27 cellular contexts compared by ENCODE assay signal in genomic region chr7:67311901-67312300, GRCh38.
DNase-seq lines count a peak whose midpoint lies in the region; ATAC-seq and TF ChIP-seq lines count a peak whose summit lies in the region.
"Had no signal": no experiment of that assay in that cellular context is flagged by ENCODE, and none has a peak within 500 bp of the region (broad histone marks: within the 10 kb centered on the region; RNA-seq: fewer than 3 reads in every experiment).

No MANE protein-coding gene starts in this region.

- in situ Hi-C loops in astrocyte of the spinal cord (cut with HindIII; ENCODE audit: low sequenced_read_pairs), result no loop called here
- in situ Hi-C loops in transverse colon (cut with MboI; ENCODE audit: low pct_ligation_motif_present in 1 of 4, low pct_unique_long_range_greater_than_20kb in 1 of 4, low sequenced_read_pairs in 3 of 4), result loop anchor here in 1 of 4 donors (25.0 kb wide), 1 partner anchor 275 kb away; no protein-coding TSS in a partner anchor

- no peaks in the 10 kb centered on the region for H3K9me3 ChIP-seq in breast epithelium
- H3K9me3 ChIP-seq in transverse colon, result no peaks in the 10 kb centered on the region
- H3K9me3 ChIP-seq: upper lobe of right lung had no signal

- BruUV-seq in MCF 10A (replicated peaks; lab: Mats Ljungman, UMichigan), result no TSS peak

- H3K36me3 ChIP-seq in breast epithelium (no peaks in the 10 kb centered on the region), transverse colon (peaks cover 0 to 75% (median 34%) of the 10 kb centered on the region in 4 donors)

- no peak for ATAC-seq in stimulated activated effector memory CD8-positive, alpha-beta T cell treated with anti-CD3 and anti-CD28 coated beads, Interleukin-12 subunit alpha, Interleukin-12 subunit beta, amount 100 ng/mL, for 72 hours
- ATAC-seq in HG02852 (IDR thresholded peaks at IDR 0.05; ENCODE audit: unreplicated experiment), result no peak
- ATAC-seq: foreskin keratinocyte; HepG2; stimulated activated naive CD8-positive, alpha-beta T cell treated with anti-CD3 and anti-CD28 coated beads, Interleukin-15, amount 100 ng/mL, for 72 hours; upper lobe of right lung had no signal

- H3K4me3 Mint-ChIP-seq in MCF 10A (ENCODE audit: unreplicated experiment), result no peak overlapping the region
- H3K4me3 Mint-ChIP-seq in stimulated activated effector memory CD8-positive, alpha-beta T cell treated with anti-CD3 and anti-CD28 coated beads, Interleukin-12 subunit alpha, Interleukin-12 subunit beta, amount 100 ng/mL, for 72 hours, result no peak overlapping the region
- H3K4me3 Mint-ChIP-seq: activated CD4-positive, alpha-beta T cell treated with anti-CD3 and anti-CD28 coated beads, Interleukin-2, amount 10 ng/mL, durations not matched to agents 24 days and 14 days; activated naive CD8-positive, alpha-beta T cell treated with anti-CD3 and anti-CD28 coated beads for 36 hours; brain; dendritic cell treated with granulocyte-macrophage colony-stimulating factor and Interleukin-4, amounts not matched to agents 40 ng/mL and 50 ng/mL, for 4 days; stimulated activated naive CD8-positive, alpha-beta T cell treated with anti-CD3 and anti-CD28 coated beads, Interleukin-15, amount 100 ng/mL, for 72 hours had no signal

- POLR2A ChIA-PET in MCF 10A (lab: Yijun Ruan, JAX), result no interaction called here

- peaks cover 87% of the 10 kb centered on the region for H3K36me3 Mint-ChIP-seq in MCF 10A (ENCODE audit: insufficient read depth, unreplicated experiment)
- H3K36me3 Mint-ChIP-seq in stimulated activated effector memory CD8-positive, alpha-beta T cell treated with anti-CD3 and anti-CD28 coated beads, Interleukin-12 subunit alpha, Interleukin-12 subunit beta, amount 100 ng/mL, for 72 hours, result peaks cover 100% of the 10 kb centered on the region

- WGBS in transverse colon (ENCODE audit: low coverage in 1 of 2), 2 donors, result 81 to 91% methylated on average over 1 to 2 of the region's 2 CpGs

- H3K4me1 ChIP-seq in breast epithelium, result no peaks in the 10 kb centered on the region
- H3K4me1 ChIP-seq in transverse colon, result no peaks in the 10 kb centered on the region
- H3K4me1 ChIP-seq: foreskin keratinocyte, upper lobe of right lung had no signal

- TF ChIP-seq CTCF in MCF 10A (IDR thresholded peaks at IDR 0.05; ENCODE audit: unreplicated experiment) (no peak), breast epithelium (IDR thresholded peaks at IDR 0.05) (no peak), astrocyte of the spinal cord (IDR thresholded peaks at IDR 0.05; ENCODE audit: low read depth, low read length) (no peak), foreskin fibroblast (IDR thresholded peaks at IDR 0.05; ENCODE audit: low read depth, low read length) (no peak), transverse colon (IDR thresholded peaks at IDR 0.05) (no peak)

- H3K27ac ChIP-seq in breast epithelium (no peak overlapping the region), transverse colon (no peak overlapping the region)
- H3K27ac ChIP-seq: foreskin keratinocyte, SK-N-MC, upper lobe of right lung, VCaP had no signal

- no peaks in the 10 kb centered on the region for H3K4me1 Mint-ChIP-seq in MCF 10A (ENCODE audit: insufficient read depth, unreplicated experiment)
- H3K4me1 Mint-ChIP-seq in stimulated activated effector memory CD8-positive, alpha-beta T cell treated with anti-CD3 and anti-CD28 coated beads, Interleukin-12 subunit alpha, Interleukin-12 subunit beta, amount 100 ng/mL, for 72 hours, result peaks cover 5% of the 10 kb centered on the region
- H3K4me1 Mint-ChIP-seq: brain; stimulated activated naive CD8-positive, alpha-beta T cell treated with anti-CD3 and anti-CD28 coated beads, Interleukin-15, amount 100 ng/mL, for 72 hours had no signal

- DNase-seq in MCF 10A (ENCODE audit: unreplicated experiment), result no peak
- no peak for DNase-seq in breast epithelium (ENCODE audit: low spot score in 2 of 2)
- peak; percentile 47 for DNase-seq in astrocyte of the spinal cord (ENCODE audit: low read depth, low spot score)
- DNase-seq in foreskin fibroblast, result peak; percentile 2 to 15
- no peak for DNase-seq in stimulated activated effector memory CD8-positive, alpha-beta T cell treated with anti-CD3 and anti-CD28 coated beads, Interleukin-12 subunit alpha, Interleukin-12 subunit beta, amount 100 ng/mL, for 72 hours (ENCODE audit: low spot score in 2 of 2)
- DNase-seq in transverse colon, result no peak
- DNase-seq in NCI-H524 treated with DMSO at 0.1 percent for 48 hours (lab: John Stamatoyannopoulos, UW), result no peak
- DNase-seq: activated CD4-positive, alpha-beta T cell treated with anti-CD3 and anti-CD28 coated beads, Interleukin-2, amount 10 ng/mL, durations not matched to agents 24 days and 14 days; activated naive CD8-positive, alpha-beta T cell treated with anti-CD3 and anti-CD28 coated beads for 36 hours; COR-L47; foreskin keratinocyte; kidney glomerular epithelial cell; NCI-H1436 treated with DMSO at 0.1 percent for 48 hours; NCI-H524; nucleus accumbens; RPMI8226; stimulated activated CD4-positive, alpha-beta T cell treated with anti-CD3 and anti-CD28 coated beads, Interleukin-12 subunit alpha, Interleukin-12 subunit beta, amount 100 ng/mL, for 4 hours; stimulated activated naive CD8-positive, alpha-beta T cell treated with anti-CD3 and anti-CD28 coated beads, Interleukin-15, amount 100 ng/mL, for 72 hours; T-helper 2 cell; upper lobe of right lung had no signal

- TF ChIP-seq EP300 in transverse colon (IDR thresholded peaks at IDR 0.05; ENCODE audit: low read depth), result no peak

- intact Hi-C loops in MCF 10A (cut with micrococcal nuclease), result no loop called here
- intact Hi-C loops in breast epithelium (cut with DNase I; ENCODE audit: low total_unique reads), result no loop called here
- intact Hi-C loops in transverse colon (cut with DNase I; ENCODE audit: low total_unique reads), result no loop called here

- H3K27ac Mint-ChIP-seq in MCF 10A (ENCODE audit: low read depth, unreplicated experiment), result peak overlapping the region; percentile 6
- peak overlapping the region; percentile 76 for H3K27ac Mint-ChIP-seq in stimulated activated effector memory CD8-positive, alpha-beta T cell treated with anti-CD3 and anti-CD28 coated beads, Interleukin-12 subunit alpha, Interleukin-12 subunit beta, amount 100 ng/mL, for 72 hours
- H3K27ac Mint-ChIP-seq: activated CD4-positive, alpha-beta T cell treated with anti-CD3 and anti-CD28 coated beads, Interleukin-2, amount 10 ng/mL, durations not matched to agents 24 days and 14 days; activated naive CD8-positive, alpha-beta T cell treated with anti-CD3 and anti-CD28 coated beads for 36 hours; activated T-helper 2 cell treated with anti-CD3 and anti-CD28 coated beads, Interferon-gamma antibody, Interleukin-2, Interleukin-4, amounts not matched to agents 10 μg/mL and 5 μg/mL and 100 μg/mL, durations not matched to agents 14 hours and 24 hours and 36 hours; brain; dendritic cell treated with granulocyte-macrophage colony-stimulating factor and Interleukin-4, amounts not matched to agents 40 ng/mL and 50 ng/mL, for 4 days; stimulated activated naive CD8-positive, alpha-beta T cell treated with anti-CD3 and anti-CD28 coated beads, Interleukin-15, amount 100 ng/mL, for 72 hours had no signal

- H3K4me3 ChIP-seq in breast epithelium (no peak overlapping the region), astrocyte of the spinal cord (ENCODE audit: low read depth, low read length) (no peak overlapping the region), foreskin fibroblast (ENCODE audit: low read depth in 1 of 2, low read length in 2 of 2) (no peak overlapping the region), transverse colon (no peak overlapping the region)
- H3K4me3 ChIP-seq: SK-N-MC, upper lobe of right lung had no signal

- CTCF ChIA-PET in MCF 10A (lab: Yijun Ruan, JAX), result no interaction called here

- H3K27me3 ChIP-seq in breast epithelium (no peaks in the 10 kb centered on the region), transverse colon (no peaks in the 10 kb centered on the region)
- H3K27me3 ChIP-seq: foreskin keratinocyte, upper lobe of right lung had no signal

- no peaks in the 10 kb centered on the region for H3K27me3 Mint-ChIP-seq in MCF 10A (ENCODE audit: insufficient read depth, unreplicated experiment)
- H3K27me3 Mint-ChIP-seq: activated CD4-positive, alpha-beta T cell treated with anti-CD3 and anti-CD28 coated beads, Interleukin-2, amount 10 ng/mL, durations not matched to agents 24 days and 14 days; activated naive CD8-positive, alpha-beta T cell treated with anti-CD3 and anti-CD28 coated beads for 36 hours; brain; dendritic cell treated with granulocyte-macrophage colony-stimulating factor and Interleukin-4, amounts not matched to agents 40 ng/mL and 50 ng/mL, for 4 days; stimulated activated naive CD8-positive, alpha-beta T cell treated with anti-CD3 and anti-CD28 coated beads, Interleukin-15, amount 100 ng/mL, for 72 hours had no signal

- TF ChIP-seq POLR2A in breast epithelium (IDR thresholded peaks at IDR 0.05) (no peak), transverse colon (IDR thresholded peaks at IDR 0.05) (no peak)

- H3K9me3 Mint-ChIP-seq in MCF 10A (ENCODE audit: unreplicated experiment), result no peaks in the 10 kb centered on the region
- H3K9me3 Mint-ChIP-seq in stimulated activated effector memory CD8-positive, alpha-beta T cell treated with anti-CD3 and anti-CD28 coated beads, Interleukin-12 subunit alpha, Interleukin-12 subunit beta, amount 100 ng/mL, for 72 hours, result no peaks in the 10 kb centered on the region
- H3K9me3 Mint-ChIP-seq: activated CD4-positive, alpha-beta T cell treated with anti-CD3 and anti-CD28 coated beads, Interleukin-2, amount 10 ng/mL, durations not matched to agents 24 days and 14 days; activated naive CD8-positive, alpha-beta T cell treated with anti-CD3 and anti-CD28 coated beads for 36 hours; activated T-helper 2 cell treated with anti-CD3 and anti-CD28 coated beads, Interferon-gamma antibody, Interleukin-2, Interleukin-4, amounts not matched to agents 10 μg/mL and 5 μg/mL and 100 μg/mL, durations not matched to agents 14 hours and 24 hours and 36 hours; brain; dendritic cell treated with granulocyte-macrophage colony-stimulating factor and Interleukin-4, amounts not matched to agents 40 ng/mL and 50 ng/mL, for 4 days; stimulated activated naive CD8-positive, alpha-beta T cell treated with anti-CD3 and anti-CD28 coated beads, Interleukin-15, amount 100 ng/mL, for 72 hours had no signal

Comparison
In these comparisons a context has a peak if more than half of its experiments do, and no peak if none do; other contexts are left out.
1. DNase-seq: peak in astrocyte of the spinal cord (single experiment) and foreskin fibroblast (2 of 2); none in MCF 10A (single experiment), breast epithelium (0 of 2), stimulated activated effector memory CD8-positive, alpha-beta T cell treated with anti-CD3 and anti-CD28 coated beads, Interleukin-12 subunit alpha, Interleukin-12 subunit beta, amount 100 ng/mL, for 72 hours (0 of 2), transverse colon (single experiment) and NCI-H524 treated with DMSO at 0.1 percent for 48 hours (single experiment).